In genomic region chr17:64993867-64994266, GRCh38 we compare ENCODE assay signal across 22 cellular contexts.
"Had no signal": no experiment of that assay in that cellular context is flagged by ENCODE, and none has a peak within 500 bp of the region (broad histone marks: within the 10 kb centered on the region; RNA-seq: fewer than 3 reads in every experiment).

No MANE protein-coding gene starts in this region.

- H3K27ac Mint-ChIP-seq: activated CD4-positive, alpha-beta T cell treated with anti-CD3 and anti-CD28 coated beads, Interleukin-2, amount 10 ng/mL, durations not matched to agents 7 days and 5 days; activated naive CD4-positive, alpha-beta T cell treated with anti-CD3 and anti-CD28 coated beads, Interleukin-2, amount 50 U/mL, for 24 hours; effector memory CD8-positive, alpha-beta T cell; T-helper 1 cell treated with Interleukin-12 subunit alpha and Interleukin-12 subunit beta and Interleukin-4 antibody, amounts not matched to agents 30 μg/mL and 1 μg/mL, for 36 hours had no signal

- H3K27ac ChIP-seq: adrenal gland, ascending aorta, brain microvascular endothelial cell, esophagus squamous epithelium, gastroesophageal sphincter, thyroid gland, uterus, VCaP had no signal

- H3K4me3 ChIP-seq: adrenal gland, ascending aorta, esophagus squamous epithelium, gastroesophageal sphincter, mucosa of descending colon, thyroid gland, uterus had no signal

- H3K9me3 ChIP-seq: adrenal gland, ascending aorta, esophagus squamous epithelium, gastroesophageal sphincter, mucosa of descending colon, thyroid gland, uterus had no signal

- H3K9me3 Mint-ChIP-seq: activated CD4-positive, alpha-beta T cell treated with anti-CD3 and anti-CD28 coated beads, Interleukin-2, amount 10 ng/mL, durations not matched to agents 7 days and 5 days; activated naive CD4-positive, alpha-beta T cell treated with anti-CD3 and anti-CD28 coated beads, Interleukin-2, amount 50 U/mL, for 24 hours; effector memory CD8-positive, alpha-beta T cell; T-helper 1 cell treated with Interleukin-12 subunit alpha and Interleukin-12 subunit beta and Interleukin-4 antibody, amounts not matched to agents 30 μg/mL and 1 μg/mL, for 36 hours had no signal

- ATAC-seq: effector memory CD8-positive, alpha-beta T cell; gastroesophageal sphincter; mucosa of descending colon; stimulated activated naive CD8-positive, alpha-beta T cell treated with anti-CD3 and anti-CD28 coated beads, Interleukin-15, Interleukin-2, amounts not matched to agents 100 U/mL and 50 U/mL, for 24 hours had no signal

- H3K36me3 ChIP-seq: adrenal gland, ascending aorta, brain microvascular endothelial cell, esophagus squamous epithelium, gastroesophageal sphincter, thyroid gland, uterus had no signal

- H3K4me3 Mint-ChIP-seq: activated CD4-positive, alpha-beta T cell treated with anti-CD3 and anti-CD28 coated beads, Interleukin-2, amount 10 ng/mL, durations not matched to agents 7 days and 5 days; activated naive CD4-positive, alpha-beta T cell treated with anti-CD3 and anti-CD28 coated beads, Interleukin-2, amount 50 U/mL, for 24 hours; effector memory CD8-positive, alpha-beta T cell; T-helper 1 cell treated with Interleukin-12 subunit alpha and Interleukin-12 subunit beta and Interleukin-4 antibody, amounts not matched to agents 30 μg/mL and 1 μg/mL, for 36 hours had no signal

- H3K27me3 Mint-ChIP-seq: activated CD4-positive, alpha-beta T cell treated with anti-CD3 and anti-CD28 coated beads, Interleukin-2, amount 10 ng/mL, durations not matched to agents 7 days and 5 days; activated naive CD4-positive, alpha-beta T cell treated with anti-CD3 and anti-CD28 coated beads, Interleukin-2, amount 50 U/mL, for 24 hours; effector memory CD8-positive, alpha-beta T cell had no signal

- DNase-seq: activated CD4-positive, alpha-beta T cell treated with anti-CD3 and anti-CD28 coated beads, Interleukin-2, amount 10 ng/mL, durations not matched to agents 7 days and 5 days; activated CD4-positive, CD25-positive, alpha-beta regulatory T cell treated with anti-CD3 and anti-CD28 coated beads, Interleukin-2, amount 50 U/mL, for 72 hours; activated gamma-delta T cell treated with Interleukin-2 at 50 U/mL for 16 hours; activated T-cell treated with anti-CD3 and anti-CD28 coated beads, Interleukin-2, amount 50 U/mL, for 1 hour; brain microvascular endothelial cell; central memory CD4-positive, alpha-beta T cell; effector memory CD8-positive, alpha-beta T cell; esophagus squamous epithelium; hypothalamus; mesenchymal stem cell; mucosa of descending colon; retina; stimulated activated CD4-positive, alpha-beta T cell treated with anti-CD3 and anti-CD28 coated beads, Interleukin-4, amount 100 ng/mL, for 1 hour; stimulated activated naive CD8-positive, alpha-beta T cell treated with anti-CD3 and anti-CD28 coated beads, Interleukin-15, Interleukin-2, amounts not matched to agents 100 U/mL and 50 U/mL, for 24 hours; uterus had no signal

- H3K36me3 Mint-ChIP-seq: activated naive CD4-positive, alpha-beta T cell treated with anti-CD3 and anti-CD28 coated beads, Interleukin-2, amount 50 U/mL, for 24 hours had no signal

- H3K27me3 ChIP-seq: adrenal gland, ascending aorta, brain microvascular endothelial cell, esophagus squamous epithelium, gastroesophageal sphincter, thyroid gland, uterus had no signal
